21 cellular contexts compared by ENCODE assay signal in genomic region chr5:43780586-43780985, GRCh38.
DNase-seq lines count a peak whose midpoint lies in the region; ATAC-seq and TF ChIP-seq lines count a peak whose summit lies in the region.
"Had no signal": no experiment of that assay in that cellular context is flagged by ENCODE, and none has a peak within 500 bp of the region (broad histone marks: within the 10 kb centered on the region; RNA-seq: fewer than 3 reads in every experiment).

No MANE protein-coding gene starts in this region.

- DNase-seq in AG08395 (ENCODE audit: low spot score) (peak; percentile 46), HT1080 (ENCODE audit: low read depth) (peak; percentile 30), astrocyte of the spinal cord (ENCODE audit: low read depth, low spot score) (peak; percentile 29), fibroblast of villous mesenchyme (ENCODE audit: low read depth) (peak; percentile 67), substantia nigra (lab: John Stamatoyannopoulos, UW) (no peak)
- DNase-seq in activated CD8-positive, alpha-beta memory T cell treated with anti-CD3 and anti-CD28 coated beads for 24 hours: no peak
- DNase-seq: activated CD4-positive, alpha-beta T cell treated with anti-CD3 and anti-CD28 coated beads, Interleukin-2, amount 10 ng/mL, durations not matched to agents 7 days and 5 days; activated CD8-positive, alpha-beta memory T cell treated with anti-CD3 and anti-CD28 coated beads, Interleukin-2, amount 50 U/mL, for 4 hours; activated effector memory CD4-positive, alpha-beta T cell treated with Interleukin-2 at 50 U/mL for 16 hours; amniotic stem cell; CD4-positive, CD25-positive, alpha-beta regulatory T cell; DMS53; effector memory CD4-positive, alpha-beta T cell; gastrocnemius medialis; SHP77; small intestine; stimulated activated CD4-positive, alpha-beta T cell treated with anti-CD3 and anti-CD28 coated beads, Interleukin-2, amount 100 ng/mL, for 48 hours; stomach; T-helper 1 cell had no signal

- TF ChIP-seq CTCF in astrocyte of the spinal cord (IDR thresholded peaks at IDR 0.05; ENCODE audit: low read depth, low read length): no peak
- TF ChIP-seq CTCF in fibroblast of villous mesenchyme (IDR thresholded peaks at IDR 0.05; ENCODE audit: insufficient read depth, low read depth, low read length): no peak

- in situ Hi-C loops in astrocyte of the spinal cord (cut with HindIII; ENCODE audit: low sequenced_read_pairs): no loop called here

- H3K4me3 ChIP-seq in astrocyte of the spinal cord (ENCODE audit: low read depth, low read length) (no peak overlapping the region), fibroblast of villous mesenchyme (ENCODE audit: low read depth, low read length) (no peak overlapping the region)
- H3K4me3 ChIP-seq: gastrocnemius medialis, stomach had no signal

- ATAC-seq in GM21528 (IDR thresholded peaks at IDR 0.05; ENCODE audit: low FRiP score, unreplicated experiment): no peak
- ATAC-seq in HG02840 (IDR thresholded peaks at IDR 0.05; ENCODE audit: low FRiP score, unreplicated experiment): no peak
- ATAC-seq: gastrocnemius medialis had no signal

- no peak overlapping the region for H3K27ac ChIP-seq in substantia nigra (ENCODE audit: low read depth, low read length, poor library complexity, severe bottlenecking)
- H3K27ac ChIP-seq: gastrocnemius medialis had no signal

Comparison
In these comparisons a context has a peak if more than half of its experiments do, and no peak if none do; other contexts are left out.
1. DNase-seq: peak in AG08395 (single experiment), HT1080 (single experiment), astrocyte of the spinal cord (single experiment) and fibroblast of villous mesenchyme (single experiment); none in substantia nigra (0 of 49) and activated CD8-positive, alpha-beta memory T cell treated with anti-CD3 and anti-CD28 coated beads for 24 hours (single experiment).